8 cellular contexts compared by ENCODE assay signal in the genomic region with DNA sequence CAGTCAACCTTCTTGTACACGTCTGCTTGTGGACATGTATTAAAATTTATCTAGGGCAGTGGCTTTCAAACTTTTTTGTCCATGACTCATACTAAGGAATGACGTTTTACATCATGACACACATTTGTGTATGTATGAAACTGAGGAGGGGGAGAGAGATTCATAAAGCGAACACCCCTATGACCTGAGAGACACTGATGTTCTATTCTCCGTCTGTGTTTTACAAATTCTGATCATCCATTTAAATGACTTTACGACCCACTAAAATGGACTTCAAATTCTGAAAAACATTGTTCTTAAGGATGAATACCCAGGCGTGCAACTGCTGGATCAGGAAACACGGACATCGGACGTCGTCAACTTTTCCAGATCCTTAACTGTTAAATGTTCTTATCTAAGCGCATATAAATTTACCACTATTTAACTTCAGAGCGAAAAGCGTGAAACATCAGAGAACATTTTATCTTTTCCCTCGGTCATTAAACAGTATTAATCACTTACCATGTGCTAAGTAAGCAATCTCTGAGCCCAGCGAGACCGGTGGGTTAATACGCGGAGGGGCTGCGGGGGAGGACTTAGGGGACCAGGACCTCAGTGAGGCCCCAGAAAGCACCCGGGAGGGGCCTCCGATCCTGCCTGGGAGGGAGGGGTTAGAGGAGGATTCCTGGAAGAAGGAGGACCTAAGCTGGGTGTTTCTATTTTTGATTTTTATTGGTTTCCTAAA. TPM values are rescaled to one million over a fixed set of nuclear protein-coding genes. Genes with fewer than 3 reads are reported as not detected.
DNase-seq lines count a peak whose midpoint lies in the region; ATAC-seq, FAIRE-seq and TF ChIP-seq lines count a peak whose summit lies in the region.

No MANE protein-coding gene starts in this region.

- RAD21 ChIA-PET in GM12878 (lab: Charles Lee; ENCODE audit: unreplicated experiment), result no interaction called here

- no peaks in the 10 kb centered on the region for H3K79me2 ChIP-seq in GM12878 (ENCODE audit: control insufficient read depth, insufficient read depth, low read length)

- TF ChIP-seq POLR2A in GM12878 (IDR thresholded peaks at IDR 0.05; ENCODE audit: low read depth, low read length) (no peak), suprapubic skin (IDR thresholded peaks at IDR 0.05) (no peak)

- in situ Hi-C loops in GM12878 (cut with MboI), result loop anchor here (25.0 kb wide), 1 partner anchor 1520 kb away; no protein-coding TSS in a partner anchor

- FAIRE-seq in GM12878 (lab: Jason Lieb, UNC), result no peak

- intact Hi-C loops in GM12878 (cut with micrococcal nuclease; ENCODE audit: unreplicated experiment), result no loop called here
- intact Hi-C loops in left colon (cut with DNase I, micrococcal nuclease), result no loop called here

- H3K4me1 ChIP-seq in HUES48 (ENCODE audit: control insufficient read depth, insufficient read depth, low read length) (no peaks in the 10 kb centered on the region), GM12878 (ENCODE audit: control insufficient read depth, insufficient read depth, low read length) (no peaks in the 10 kb centered on the region), suprapubic skin (no peaks in the 10 kb centered on the region)

- H3K4me3 ChIP-seq in AG04450 (ENCODE audit: low read depth, low read length) (peak overlapping the region; percentile 60), HUES48 (ENCODE audit: low read depth, low read length) (peak overlapping the region; percentile 55; the same call in 1 of the 2 replicates), GM12878 (peak overlapping the region; percentile 57), suprapubic skin (peak overlapping the region; percentile 70)

- 82% methylated on average over 21 of the region's 21 CpGs for WGBS in GM12878 (ENCODE audit: insufficient coverage, insufficient replicate concordance, low lambda C conversion rate, missing lambda C conversion rate)
- WGBS in suprapubic skin, result 60% methylated on average over 21 of the region's 21 CpGs

- no peaks in the 10 kb centered on the region for H4K20me1 ChIP-seq in GM12878 (ENCODE audit: control insufficient read depth, insufficient read depth)

- TF ChIP-seq CTCF in AG04450 (IDR thresholded peaks at IDR 0.05; ENCODE audit: low read depth, low read length) (no peak), GM12878 (IDR thresholded peaks at IDR 0.05 in 2 of 3, conservative IDR thresholded peaks at IDR 0.05 in 1 of 3; ENCODE audit: control insufficient read depth in 2 of 3, extremely low read depth in 1 of 3, insufficient read depth in 1 of 3, low read depth in 3 of 3, low read length in 3 of 3) (no peak), suprapubic skin (IDR thresholded peaks at IDR 0.05) (no peak)

- BruUV-seq in GM12878 (replicated peaks; lab: Mats Ljungman, UMichigan), result no TSS peak

- SMC1A ChIA-PET in GM12878 (lab: Charles Lee; ENCODE audit: uncharacterized antibody, unreplicated experiment), result interaction anchor here (0.7 kb wide), 1 partner anchor 21 kb away, joined by 3 read pairs; no protein-coding TSS in a partner anchor

- CTCF ChIA-PET in AG04450 (lab: Charles Lee) (interaction anchor here (0.8 to 1.2 kb wide), 2 partner anchors 29 to 431 kb away, joined by 3 read pairs; no protein-coding TSS in a partner anchor), GM12878 (lab: Yijun Ruan, JAX) (interaction anchor here (0.7 kb wide), 1 partner anchor 67 kb away, joined by 4 read pairs; no protein-coding TSS in a partner anchor)

- no peak for ATAC-seq in GM12878
- ATAC-seq in left colon, result peak; percentile 34
- ATAC-seq in GM18868 (IDR thresholded peaks at IDR 0.05; ENCODE audit: unreplicated experiment), result no peak
- ATAC-seq in HG02678 (IDR thresholded peaks at IDR 0.05; ENCODE audit: unreplicated experiment), result no peak

- H3K36me3 ChIP-seq in HUES48 (ENCODE audit: control insufficient read depth, insufficient read depth, low read length) (no peaks in the 10 kb centered on the region), GM12878 (ENCODE audit: control insufficient read depth in 2 of 2, insufficient read depth in 2 of 2, low read length in 1 of 2) (no peaks in the 10 kb centered on the region), suprapubic skin (no peaks in the 10 kb centered on the region)

- POLR2A ChIA-PET in AG04450 (lab: Yijun Ruan, JAX) (no interaction called here), GM12878 (lab: Charles Lee) (no interaction called here)

- H3K27ac ChIP-seq in AG04450 (ENCODE audit: low read depth, low read length) (no peak overlapping the region), HUES48 (ENCODE audit: low read depth, low read length) (no peak overlapping the region), GM12878 (ENCODE audit: control insufficient read depth, insufficient read depth) (no peak overlapping the region), suprapubic skin (peak overlapping the region; percentile 89)

- no peak overlapping the region for H2AFZ ChIP-seq in GM12878 (ENCODE audit: control insufficient read depth, low read depth, low read length)

- H3K27me3 ChIP-seq in AG04450 (ENCODE audit: control insufficient read depth, insufficient read depth, low read length) (no peaks in the 10 kb centered on the region), HUES48 (ENCODE audit: control insufficient read depth, insufficient read depth, low read length) (peaks cover 63% of the 10 kb centered on the region), GM12878 (replicated peaks in 1 of 2; ENCODE audit: control insufficient read depth in 2 of 2, insufficient read depth in 2 of 2, low read length in 1 of 2) (peaks cover 0 to 3% of the 10 kb centered on the region in 2 experiments; a peak in 2 of 4 replicates), suprapubic skin (no peaks in the 10 kb centered on the region)

- TF ChIP-seq RAD21 in GM12878 (IDR thresholded peaks at IDR 0.05; ENCODE audit: insufficient read depth, low read depth, low read length), result no peak

- TF ChIP-seq EP300 in GM12878 (IDR thresholded peaks at IDR 0.05; ENCODE audit: borderline replicate concordance in 1 of 2, control insufficient read depth in 1 of 2, low read depth in 2 of 2, low read length in 2 of 2), result no peak
- TF ChIP-seq EP300 in suprapubic skin (IDR thresholded peaks at IDR 0.05), result no peak

- DNase-seq in AG04450 (ENCODE audit: low read depth, low spot score) (no peak), GM12878 (ENCODE audit: low read depth, low spot score) (no peak), left colon (peak; percentile 25 to 42), suprapubic skin (ENCODE audit: low spot score in 2 of 2) (peak in 1 of 2 donors; percentile 66), GM19238 (ENCODE audit: insufficient read length, low spot score) (no peak)

- H3K9ac ChIP-seq in HUES48 (ENCODE audit: low read depth, low read length) (no peak overlapping the region), GM12878 (ENCODE audit: control insufficient read depth, insufficient read depth, low read length) (no peak overlapping the region)

- peak overlapping the region; percentile 11; the same call in 1 of the 2 replicates for H3K4me2 ChIP-seq in GM12878 (ENCODE audit: control insufficient read depth, insufficient read depth)

- H3K9me3 ChIP-seq in AG04450 (ENCODE audit: control insufficient read depth, insufficient read depth, low read length) (peaks cover 3% of the 10 kb centered on the region; the same call in 1 of the 2 replicates), HUES48 (ENCODE audit: control insufficient read depth, insufficient read depth, low read length) (peaks cover 9% of the 10 kb centered on the region), GM12878 (replicated peaks; ENCODE audit: control insufficient read depth, insufficient read depth, low read length) (no peaks in the 10 kb centered on the region; the same call in 2 of the 3 replicates), suprapubic skin (no peaks in the 10 kb centered on the region)

TF ChIP-seq in GM12878, 131 proteins besides CTCF, POLR2A, EP300 and RAD21:
- TF ChIP-seq EZH2 (IDR thresholded peaks at IDR 0.05; ENCODE audit: borderline replicate concordance, control insufficient read depth, low read depth, low read length) (no peak), RFX5 (IDR thresholded peaks at IDR 0.05; ENCODE audit: low read depth, low read length) (no peak), BHLHE40 (IDR thresholded peaks at IDR 0.05; ENCODE audit: borderline replicate concordance in 1 of 2, low read depth in 2 of 2, low read length in 1 of 2) (no peak), RAD51 (IDR thresholded peaks at IDR 0.05) (no peak), TBL1XR1 (IDR thresholded peaks at IDR 0.05; ENCODE audit: low read depth, low read length) (no peak)
TF ChIP-seq in GM12878: peak in this region for 0.

RNA-seq across cellular contexts. Expression of a gene that starts 1.2 kb away (rescaled TPM):
- 31.6 and 32.2 TPM in 2 replicates for polyA plus RNA-seq in AG04450 (2011; rRNA removed)
- 18.3 and 27.5 TPM in 2 replicates for polyA minus RNA-seq in AG04450 (2011; rRNA and poly(A)+ RNA removed)
- total RNA-seq in GM12878 (2013; cell fraction: nucleolus; rRNA removed), result 56.9 and 63.3 TPM in 2 replicates
- total RNA-seq in GM12878 (2014; rRNA removed), result 3.3 and 5.4 TPM in 2 replicates
- 3.7 and 4.1 TPM in 2 replicates for total RNA-seq in GM12878 (2014; rRNA removed; fragmentation: Illumina TruSeq; extraction: Trizol)
- total RNA-seq in GM12878 (2021), result 7.5 and 8.5 TPM in 2 replicates
- 9.9 TPM for polyA plus RNA-seq in GM12878 (2011; ENCODE audit: low read depth)
- 16.6 and 19.1 TPM in 2 replicates for polyA plus RNA-seq in GM12878 (2011; rRNA removed)
- 14.1 and 15.7 TPM in 2 replicates for polyA plus RNA-seq in GM12878 (2011; cell fraction: cytosol; rRNA removed)
- polyA plus RNA-seq in GM12878 (2011; cell fraction: nucleus; rRNA removed), result 64.4 and 82.1 TPM in 2 replicates
- polyA plus RNA-seq in GM12878 (2012), result 11.5 and 14.1 TPM in 2 replicates
- polyA plus RNA-seq in GM12878 (2014; fragmentation: Illumina TruSeq; extraction: Trizol), result 6.4 and 8.8 TPM in 2 replicates
- polyA plus RNA-seq in GM12878 (2014; fragmentation: Nextera tagmentation; extraction: Ambion mirVana), result 1 to 10 TPM; 2.6 to 2.8 TPM
- polyA plus RNA-seq in GM12878 (2014; rRNA removed), result 6.0 and 7.4 TPM in 2 replicates
- polyA plus RNA-seq in GM12878 (2016; fragmentation: Nextera tagmentation; extraction: Ambion mirVana), result 1 to 10 TPM; 5.1 to 7.3 TPM
- polyA minus RNA-seq in GM12878 (2011; rRNA and poly(A)+ RNA removed), result 22.5 and 23.1 TPM in 2 replicates
- 5.1 and 6.9 TPM in 2 replicates for polyA minus RNA-seq in GM12878 (2011; cell fraction: cytosol; rRNA and poly(A)+ RNA removed)
- 28.7 and 30.2 TPM in 2 replicates for polyA minus RNA-seq in GM12878 (2011; cell fraction: nucleus; rRNA and poly(A)+ RNA removed)
- total RNA-seq in left colon, result 10 to 100 TPM; 33.5 to 36.4 TPM
- total RNA-seq in suprapubic skin, result 10 to 100 TPM; 43.7 to 57.0 (median 51.2) TPM

Comparison
In these comparisons a context has a peak if more than half of its experiments do, and no peak if none do; other contexts are left out.
1. DNase-seq: peak in left colon (2 of 2); none in AG04450 (single experiment), GM12878 (single experiment) and GM19238 (single experiment).
2. Peak in every context shown above with its lines, with median percentiles within 50 percentile points of each other: H3K4me3 ChIP-seq.